10 cellular contexts compared by ENCODE assay signal in the genomic region with DNA sequence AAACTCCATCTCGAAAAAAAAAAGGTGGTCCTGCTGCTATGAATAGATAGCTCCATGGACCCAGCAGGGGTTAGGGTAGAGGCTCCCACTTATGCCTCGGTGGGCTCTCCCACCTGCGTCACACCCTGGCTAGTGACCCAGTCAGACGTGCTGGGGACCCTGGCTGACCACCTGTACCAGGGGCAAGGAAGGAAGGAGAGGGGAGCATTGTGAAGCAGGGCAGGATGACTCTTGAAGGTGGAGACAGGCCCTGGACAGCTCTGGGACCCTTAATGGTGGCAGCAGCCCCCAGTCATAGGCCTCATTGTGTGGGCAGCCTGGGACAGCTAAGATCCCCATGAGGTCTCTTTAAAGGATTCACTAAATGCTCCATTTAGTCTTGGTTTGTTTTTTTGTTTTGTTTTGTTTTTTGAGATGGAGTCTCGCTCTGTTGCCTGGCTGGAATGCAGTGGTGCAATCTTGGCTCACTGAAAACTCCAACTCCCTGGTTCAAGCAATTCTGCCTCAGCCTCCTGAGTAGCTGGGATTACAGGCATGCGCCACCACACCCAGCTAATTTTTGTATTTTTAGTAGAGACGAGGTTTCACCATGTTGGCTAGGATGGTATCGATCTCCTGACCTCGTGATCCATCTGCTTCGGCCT. TPM values are rescaled to one million over a fixed set of nuclear protein-coding genes. Genes with fewer than 3 reads are reported as not detected.
DNase-seq lines count a peak whose midpoint lies in the region; ATAC-seq and TF ChIP-seq lines count a peak whose summit lies in the region.
"Had no signal": no experiment of that assay in that cellular context is flagged by ENCODE, and none has a peak within 500 bp of the region (broad histone marks: within the 10 kb centered on the region; RNA-seq: fewer than 3 reads in every experiment).

No MANE protein-coding gene starts in this region.

- peak overlapping the region in 3 of 11 experiments; percentile 20 to 42 (median 28); a peak in 4 of 22 replicates for H3K9ac ChIP-seq in BLaER1 treated with 17β-estradiol and CSF1 and Interleukin-3, amounts not matched to agents 10 nM and 100 nM

- in situ Hi-C loops in Panc1 (cut with HindIII; ENCODE audit: low pct_unique_long_range_greater_than_20kb, low sequenced_read_pairs): no loop called here

- peaks cover 15 to 26% (median 23%) of the 10 kb centered on the region in 3 donors for H3K36me3 Mint-ChIP-seq in immature natural killer cell

- no peaks in the 10 kb centered on the region for H3K9me3 Mint-ChIP-seq in immature natural killer cell
- H3K9me3 Mint-ChIP-seq: activated naive CD8-positive, alpha-beta T cell treated with anti-CD3 and anti-CD28 coated beads, Interleukin-2, amount 10 ng/mL, durations not matched to agents 7 days and 5 days had no signal

- peaks cover 0 to 2% (median 2%) of the 10 kb centered on the region in 3 donors for H3K27me3 Mint-ChIP-seq in immature natural killer cell (ENCODE audit: low read depth in 3 of 3)
- H3K27me3 Mint-ChIP-seq: activated naive CD8-positive, alpha-beta T cell treated with anti-CD3 and anti-CD28 coated beads, Interleukin-2, amount 10 ng/mL, durations not matched to agents 7 days and 5 days had no signal

- H3K36me3 ChIP-seq in BLaER1 treated with 17β-estradiol and CSF1 and Interleukin-3, amounts not matched to agents 10 nM and 100 nM: peaks cover 30 to 47% (median 44%) of the 10 kb centered on the region in 11 experiments
- peaks cover 22% of the 10 kb centered on the region for H3K36me3 ChIP-seq in Panc1 (ENCODE audit: control insufficient read depth, insufficient read depth, low read length)

- H3K27me3 ChIP-seq in BLaER1 treated with 17β-estradiol and CSF1 and Interleukin-3, amounts not matched to agents 10 nM and 100 nM: no peaks in the 10 kb centered on the region
- H3K27me3 ChIP-seq in Panc1 (ENCODE audit: control insufficient read depth, insufficient read depth, low read length): no peaks in the 10 kb centered on the region

- POLR2A ChIA-PET in Panc1 (lab: Charles Lee): interaction anchor here (0.6 kb wide), 1 partner anchor 9 kb away, joined by 3 read pairs; no protein-coding TSS in a partner anchor

- H3K4me1 ChIP-seq in BLaER1 treated with 17β-estradiol and CSF1 and Interleukin-3, amounts not matched to agents 10 nM and 100 nM: peaks cover 41 to 66% (median 54%) of the 10 kb centered on the region in 10 experiments
- H3K4me1 ChIP-seq in Panc1 (ENCODE audit: control insufficient read depth, insufficient read depth, low read length): no peaks in the 10 kb centered on the region

- no peak overlapping the region for H3K4me3 Mint-ChIP-seq in immature natural killer cell

- peak overlapping the region in 5 of 6 donors; percentile 51 to 81 (median 70) for H3K27ac Mint-ChIP-seq in immature natural killer cell

- H3K27ac ChIP-seq in BLaER1 treated with 17β-estradiol and CSF1 and Interleukin-3, amounts not matched to agents 10 nM and 100 nM: peak overlapping the region in 8 of 11 experiments; percentile 28 to 70 (median 58); a peak in 13 of 22 replicates
- H3K27ac ChIP-seq in Panc1 (ENCODE audit: low read length): no peak overlapping the region

- peak; percentile 27 for ATAC-seq in Panc1
- ATAC-seq in HG03025 (IDR thresholded peaks at IDR 0.05; ENCODE audit: low FRiP score, unreplicated experiment): no peak

- no peak overlapping the region for H3K4me3 ChIP-seq in BLaER1 treated with 17β-estradiol and CSF1 and Interleukin-3, amounts not matched to agents 10 nM and 100 nM
- H3K4me3 ChIP-seq in Panc1 (ENCODE audit: low read depth in 2 of 2, low read length in 2 of 2): no peak overlapping the region

- CTCF ChIA-PET in Panc1 (lab: Charles Lee): no interaction called here

- peaks cover 42 to 59% of the 10 kb centered on the region in 2 donors for H3K4me1 Mint-ChIP-seq in immature natural killer cell

- DNase-seq in Panc1 (ENCODE audit: low read depth, low spot score) (no peak), immature natural killer cell (no peak), T1000 (lab: John Stamatoyannopoulos, UW) (no peak), epidermal melanocyte (ENCODE audit: insufficient read length, low spot score) (no peak)
- DNase-seq: erythroblast, islet precursor cell, retina had no signal

- peaks cover 0 to 10% (median 0%) of the 10 kb centered on the region in 11 experiments; a peak in 4 of 22 replicates for H4K20me1 ChIP-seq in BLaER1 treated with 17β-estradiol and CSF1 and Interleukin-3, amounts not matched to agents 10 nM and 100 nM

- no peaks in the 10 kb centered on the region for H3K9me3 ChIP-seq in BLaER1 treated with 17β-estradiol and CSF1 and Interleukin-3, amounts not matched to agents 10 nM and 100 nM (replicated peaks in 1 of 11)
- no peaks in the 10 kb centered on the region for H3K9me3 ChIP-seq in Panc1 (ENCODE audit: control insufficient read depth, insufficient read depth, low read depth, low read length)

- peak overlapping the region in 8 of 11 experiments; percentile 18 to 88 (median 52); a peak in 11 of 22 replicates for H3K4me2 ChIP-seq in BLaER1 treated with 17β-estradiol and CSF1 and Interleukin-3, amounts not matched to agents 10 nM and 100 nM

- intact Hi-C loops in Panc1 (cut with micrococcal nuclease; ENCODE audit: unreplicated experiment): no loop called here

- BruUV-seq in Panc1 (replicated peaks; lab: Mats Ljungman, UMichigan): no TSS peak

- TF ChIP-seq CTCF in Panc1 (IDR thresholded peaks at IDR 0.05): no peak

RNA-seq across cellular contexts. Expression of a gene that starts 10.4 kb away (rescaled TPM):
- 46.8 TPM for total RNA-seq in Panc1 (2021; ENCODE audit: unreplicated experiment)
- polyA plus RNA-seq in Panc1 (2012; ENCODE audit: insufficient read length): 45.1 TPM
- 100 to 1,000 TPM in 1 of 3 donors, 10 to 100 TPM in 2; 95.8 to 106 (median 96.0) TPM for polyA plus RNA-seq in immature natural killer cell

RNA-seq across cellular contexts. Expression of a gene that starts 14.3 kb away (rescaled TPM):
- 87.0 TPM for total RNA-seq in Panc1 (2021; ENCODE audit: unreplicated experiment)
- polyA plus RNA-seq in Panc1 (2012; ENCODE audit: insufficient read length): 94.2 TPM
- polyA plus RNA-seq in immature natural killer cell: 10 to 100 TPM; 37.5 to 70.8 (median 63.1) TPM

RNA-seq across cellular contexts. Expression of a gene that starts 19.9 kb away (rescaled TPM):
- total RNA-seq in Panc1 (2021; ENCODE audit: unreplicated experiment): 2.9 TPM
- 8.0 TPM for polyA plus RNA-seq in Panc1 (2012; ENCODE audit: insufficient read length)
- polyA plus RNA-seq in immature natural killer cell: not detected
- total RNA-seq: activated naive CD8-positive, alpha-beta T cell treated with anti-CD3 and anti-CD28 coated beads, Interleukin-2, amount 10 ng/mL, durations not matched to agents 7 days and 5 days had no signal

RNA-seq across cellular contexts. Expression of a gene that starts 20.8 kb away (rescaled TPM):
- total RNA-seq in Panc1 (2021; ENCODE audit: unreplicated experiment): 111 TPM
- polyA plus RNA-seq in Panc1 (2012; ENCODE audit: insufficient read length): 218 TPM
- 1 to 10 TPM; 1.5 to 9.7 (median 3.7) TPM for polyA plus RNA-seq in immature natural killer cell

RNA-seq across cellular contexts. Expression of a gene that starts 22.7 kb away (rescaled TPM):
- 221 TPM for total RNA-seq in Panc1 (2021; ENCODE audit: unreplicated experiment)
- 155 TPM for polyA plus RNA-seq in Panc1 (2012; ENCODE audit: insufficient read length)
- polyA plus RNA-seq in immature natural killer cell: 100 to 1,000 TPM; 162 to 221 (median 164) TPM
